Comparison of ENCODE assay signal across 9 cellular contexts in the genomic region with DNA sequence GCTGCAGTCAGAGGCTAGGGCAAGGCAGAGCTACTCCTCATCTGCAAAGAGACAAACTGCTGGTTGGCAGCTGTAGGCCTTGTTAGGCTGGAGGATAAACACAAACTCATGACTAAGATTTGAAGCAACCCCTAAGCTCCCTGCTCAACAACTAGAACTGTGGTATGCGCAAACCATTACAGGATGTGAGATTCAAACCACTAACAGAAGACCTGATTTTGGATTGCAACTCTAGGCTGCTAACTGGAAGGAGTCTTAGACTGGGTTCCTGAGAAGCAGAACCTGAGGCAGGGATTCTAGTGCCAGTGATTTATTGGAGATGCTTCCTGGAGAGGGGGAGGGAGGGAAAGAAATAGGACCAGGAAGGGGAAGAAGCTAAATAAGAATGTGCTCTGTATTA. TPM values are rescaled to one million over a fixed set of nuclear protein-coding genes. Genes with fewer than 3 reads are reported as not detected.
A peak's percentile ranks its signal among the peaks of the same experiment; 100 is the strongest.
DNase-seq lines count a peak whose midpoint lies in the region; ATAC-seq and TF ChIP-seq lines count a peak whose summit lies in the region.
"Had no signal": no experiment of that assay in that cellular context is flagged by ENCODE, and none has a peak within 500 bp of the region (broad histone marks: within the 10 kb centered on the region; RNA-seq: fewer than 3 reads in every experiment).

No MANE protein-coding gene starts in this region.

- no peaks in the 10 kb centered on the region for H4K20me1 ChIP-seq in BLaER1
- H4K20me1 ChIP-seq in hepatocyte (ENCODE audit: insufficient read depth, poor library complexity, severe bottlenecking) = no peaks in the 10 kb centered on the region

- H3K36me3 ChIP-seq in BLaER1 (no peaks in the 10 kb centered on the region), adipocyte (ENCODE audit: control insufficient read depth, insufficient read depth, low read length, severe bottlenecking) (no peaks in the 10 kb centered on the region), hepatocyte (replicated peaks; ENCODE audit: insufficient read depth, low read depth) (no peaks in the 10 kb centered on the region), testis (ENCODE audit: low read depth, missing control alignments) (no peaks in the 10 kb centered on the region)

- H3K4me2 ChIP-seq in BLaER1 = 0 out of 2 replicates have a peak overlapping the region, but pooled peaks have one; percentile 4
- H3K4me2 ChIP-seq in hepatocyte = no peak overlapping the region
- H3K4me2 ChIP-seq: smooth muscle cell had no signal

- H3K79me2 ChIP-seq in hepatocyte = no peaks in the 10 kb centered on the region

- H3K27me3 ChIP-seq in BLaER1 = no peaks in the 10 kb centered on the region
- peaks cover 13% of the 10 kb centered on the region for H3K27me3 ChIP-seq in adipocyte (replicated peaks; ENCODE audit: control insufficient read depth, insufficient read depth, low read length)
- no peaks in the 10 kb centered on the region for H3K27me3 ChIP-seq in hepatocyte
- no peaks in the 10 kb centered on the region for H3K27me3 ChIP-seq in testis

- intact Hi-C loops in left ventricle myocardium superior (cut with micrococcal nuclease) = no loop called here
- intact Hi-C loops in testis (cut with DNase I; ENCODE audit: low total_unique reads) = no loop called here

- H3K9me2 ChIP-seq in hepatocyte (replicated peaks; ENCODE audit: insufficient read depth) = no peaks in the 10 kb centered on the region

- TF ChIP-seq CTCF in hepatocyte (IDR thresholded peaks at IDR 0.05; ENCODE audit: poor library complexity) = no peak
- no peak for TF ChIP-seq CTCF in testis (IDR thresholded peaks at IDR 0.05)

- H3K9ac ChIP-seq in BLaER1 = no peak overlapping the region
- H3K9ac ChIP-seq in adipocyte (ENCODE audit: low read length) = no peak overlapping the region

- no peak for TF ChIP-seq POLR2A in testis (IDR thresholded peaks at IDR 0.05)

- ATAC-seq in GM19023 (IDR thresholded peaks at IDR 0.05; ENCODE audit: unreplicated experiment) = peak; percentile 78
- peak; percentile 61 for ATAC-seq in HG03097 (IDR thresholded peaks at IDR 0.05; ENCODE audit: low FRiP score, unreplicated experiment)
- ATAC-seq in left ventricle myocardium superior = no peak

- 0 out of 2 replicates have a peak, but pooled peaks cover 4% of the 10 kb centered on the region for H3K4me1 ChIP-seq in BLaER1
- no peaks in the 10 kb centered on the region for H3K4me1 ChIP-seq in adipocyte (ENCODE audit: control insufficient read depth, insufficient read depth, low read length)
- peaks cover 10% of the 10 kb centered on the region for H3K4me1 ChIP-seq in hepatocyte (ENCODE audit: insufficient read depth)
- no peaks in the 10 kb centered on the region for H3K4me1 ChIP-seq in testis

- WGBS in hepatocyte (ENCODE audit: low lambda C conversion rate, missing lambda C conversion rate) = 53% methylated on average over 1 of the region's 1 CpG
- 90 to 96% methylated on average over 1 of the region's 1 CpG for WGBS in testis, 2 donors

- H3K9me3 ChIP-seq in BLaER1 (no peaks in the 10 kb centered on the region), adipocyte (ENCODE audit: control insufficient read depth, low read length) (no peaks in the 10 kb centered on the region), hepatocyte (ENCODE audit: low read depth) (no peaks in the 10 kb centered on the region), testis (no peaks in the 10 kb centered on the region)

- H3K27ac ChIP-seq in BLaER1 = no peak overlapping the region
- H3K27ac ChIP-seq in hepatocyte = no peak overlapping the region
- no peak overlapping the region for H3K27ac ChIP-seq in testis

- H2AFZ ChIP-seq in hepatocyte = no peak overlapping the region

- H3K4me3 ChIP-seq in BLaER1 (no peak overlapping the region), adipocyte (ENCODE audit: low read length) (no peak overlapping the region), hepatocyte (no peak overlapping the region), testis (no peak overlapping the region)
- H3K4me3 ChIP-seq: smooth muscle cell had no signal

- DNase-seq in adipocyte (ENCODE audit: low read depth) = peak; percentile 35
- no peak for DNase-seq in hepatocyte (ENCODE audit: low spot score)
- no peak for DNase-seq in kidney glomerular epithelial cell (lab: John Stamatoyannopoulos, UW)
- DNase-seq in left ventricle myocardium superior = no peak
- DNase-seq in testis = no peak

RNA-seq across cellular contexts. Expression of a gene that starts 22.5 kb away (rescaled TPM):
- total RNA-seq in hepatocyte = 0.13 TPM in 1 of 2 replicates, not detected in the other
- polyA plus RNA-seq in hepatocyte = not detected in 2 replicates
- not detected for total RNA-seq in left ventricle myocardium superior
- 1 to 10 TPM; 2.8 to 3.0 TPM for total RNA-seq in testis
- polyA plus RNA-seq in testis (ENCODE audit: insufficient read depth, low read depth, low replicate concordance) = 2.0 TPM
- total RNA-seq: smooth muscle cell had no signal
- polyA plus RNA-seq: smooth muscle cell had no signal
